Comparison of ENCODE assay signal across 7 cellular contexts in the genomic region with DNA sequence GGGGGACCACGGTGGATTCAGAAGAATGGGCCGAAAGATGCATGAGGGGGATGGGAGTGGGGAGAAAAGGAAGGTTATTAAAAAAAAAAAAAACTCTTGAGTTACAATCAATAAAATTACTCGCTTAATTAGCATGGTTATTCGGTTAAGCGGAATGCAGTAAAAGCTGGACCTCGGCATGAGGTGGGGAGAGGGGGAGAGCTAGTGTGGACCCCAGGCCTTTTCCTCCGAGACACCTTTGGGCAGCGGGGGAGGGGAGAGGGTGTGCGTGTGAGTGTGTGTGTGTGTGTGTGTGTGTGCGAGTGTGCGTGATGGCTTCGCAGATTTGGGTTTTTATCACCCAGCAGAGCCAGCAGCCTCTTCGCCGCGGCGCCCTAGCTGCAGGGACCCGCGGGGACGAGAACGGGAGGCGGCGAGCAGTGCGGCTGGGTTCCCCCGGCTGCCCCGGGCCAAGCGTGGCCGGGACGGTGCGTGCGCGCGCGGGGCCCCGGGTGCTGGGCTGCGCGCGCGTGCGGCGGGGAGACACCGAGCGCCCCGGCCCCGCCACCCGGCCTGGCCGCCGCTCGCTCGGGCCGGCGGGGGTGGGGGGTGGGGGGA. TPM values are rescaled to one million over a fixed set of nuclear protein-coding genes. Genes with fewer than 3 reads are reported as not detected.
A peak's percentile ranks its signal among the peaks of the same experiment; 100 is the strongest.
DNase-seq lines count a peak whose midpoint lies in the region; ATAC-seq and TF ChIP-seq lines count a peak whose summit lies in the region.

No MANE protein-coding gene starts in this region.

- H3K4me3 ChIP-seq in HEK293 (ENCODE audit: low read depth, low read length) (peak overlapping the region; percentile 62), spleen (peak overlapping the region in 7 of 8 donors; percentile 10 to 79 (median 59))

- no peak for DNase-seq in WTC11 (ENCODE audit: low spot score)
- peak; percentile 38 for DNase-seq in hepatic stellate cell (ENCODE audit: low spot score)
- DNase-seq in spleen = no peak
- DNase-seq in NCI-H82 treated with DMSO at 0.1 percent for 48 hours (lab: John Stamatoyannopoulos, UW; ENCODE audit: unreplicated experiment) = no peak
- DNase-seq in NCI-H524 (lab: John Stamatoyannopoulos, UW) = no peak

- TF ChIP-seq CTCF in HEK293 (tag by site-specific recombination; IDR thresholded peaks at IDR 0.05) = no peak
- TF ChIP-seq CTCF in WTC11 (IDR thresholded peaks at IDR 0.05) = no peak
- TF ChIP-seq CTCF in spleen (IDR thresholded peaks at IDR 0.05 in 8 of 11, conservative IDR thresholded peaks at IDR 0.05 in 3 of 11) = no peak

- peaks cover 55% of the 10 kb centered on the region for H3K4me1 Mint-ChIP-seq in WTC11

- peaks cover 76% of the 10 kb centered on the region for H3K27me3 Mint-ChIP-seq in WTC11 (ENCODE audit: low read depth)

- no peaks in the 10 kb centered on the region for H3K9me3 Mint-ChIP-seq in WTC11

- peaks cover 0 to 12% of the 10 kb centered on the region in 2 experiments; a peak in 1 of 3 replicates for H3K36me3 ChIP-seq in HEK293 (ENCODE audit: control insufficient read depth in 2 of 2, insufficient read depth in 1 of 2, low read length in 2 of 2)
- no peaks in the 10 kb centered on the region for H3K36me3 ChIP-seq in spleen

- peak overlapping the region; percentile 88 for H3K27ac Mint-ChIP-seq in WTC11

- H3K36me3 Mint-ChIP-seq in WTC11 = no peaks in the 10 kb centered on the region

- H3K4me1 ChIP-seq in HEK293 (ENCODE audit: control insufficient read depth, insufficient read depth, low read length) = peaks cover 23% of the 10 kb centered on the region
- H3K4me1 ChIP-seq in spleen = peaks cover 49 to 93% (median 83%) of the 10 kb centered on the region in 6 donors

- CTCF ChIA-PET in HEK293 (lab: Yijun Ruan, JAX) = interaction anchor here (0.7 to 0.9 kb wide), 4 partner anchors 38 to 1366 kb away, joined by 3 to 5 read pairs (median 3); no protein-coding TSS in a partner anchor
- CTCF ChIA-PET in WTC11 (lab: Charles Lee) = interaction anchor here (0.8 to 3.5 kb wide), 11 partner anchors 30 to 144 kb away, joined by 3 to 19 read pairs (median 6); no protein-coding TSS in a partner anchor

- POLR2A ChIA-PET in HEK293 (lab: Yijun Ruan, JAX) = interaction anchor here (0.7 to 6.5 kb wide), 6 partner anchors 13 to 903 kb away, joined by 3 to 52 read pairs (median 5); no protein-coding TSS in a partner anchor
- POLR2A ChIA-PET in WTC11 (lab: Charles Lee) = interaction anchor here (0.6 to 1.8 kb wide), 3 partner anchors 58 to 460 kb away, joined by 3 to 6 read pairs (median 4); no protein-coding TSS in a partner anchor

- H3K9me3 ChIP-seq in HEK293 (ENCODE audit: control insufficient read depth, insufficient read depth, low read depth, low read length) = no peaks in the 10 kb centered on the region
- H3K9me3 ChIP-seq in spleen = no peaks in the 10 kb centered on the region

- H3K27me3 ChIP-seq in spleen (replicated peaks in 1 of 7) = peaks cover 4 to 98% (median 69%) of the 10 kb centered on the region in 7 donors

- H3K27ac ChIP-seq in HEK293 (ENCODE audit: extremely low read depth, low read depth, low read length) (peak overlapping the region; percentile 100), spleen (peak overlapping the region; percentile 83 to 95 (median 90))

- no peak for ATAC-seq in WTC11
- no peak for ATAC-seq in GM21825 (IDR thresholded peaks at IDR 0.05; ENCODE audit: unreplicated experiment)

- TF ChIP-seq POLR2A in spleen (IDR thresholded peaks at IDR 0.05) = no peak

- intact Hi-C loops in spleen (cut with DNase I; ENCODE audit: low total_unique reads) = no loop called here

- H3K4me3 Mint-ChIP-seq in WTC11 = peak overlapping the region; percentile 72

- WGBS in spleen, 5 donors = 0 to 5% (median 2%) methylated on average over 12 to 51 of the region's 51 CpGs

TF ChIP-seq in HEK293, 187 proteins besides CTCF, POLR2A, EP300 and RAD21 (continues in another document):
- TF ChIP-seq ZBTB21 (tag by site-specific recombination; IDR thresholded peaks at IDR 0.05) (no peak), ZNF175 (tag by site-specific recombination; IDR thresholded peaks at IDR 0.05) (no peak), GLIS2 (tag by site-specific recombination; IDR thresholded peaks at IDR 0.05) (no peak; the same call in 1 of the 2 replicates)
- TF ChIP-seq, protein P1, sequence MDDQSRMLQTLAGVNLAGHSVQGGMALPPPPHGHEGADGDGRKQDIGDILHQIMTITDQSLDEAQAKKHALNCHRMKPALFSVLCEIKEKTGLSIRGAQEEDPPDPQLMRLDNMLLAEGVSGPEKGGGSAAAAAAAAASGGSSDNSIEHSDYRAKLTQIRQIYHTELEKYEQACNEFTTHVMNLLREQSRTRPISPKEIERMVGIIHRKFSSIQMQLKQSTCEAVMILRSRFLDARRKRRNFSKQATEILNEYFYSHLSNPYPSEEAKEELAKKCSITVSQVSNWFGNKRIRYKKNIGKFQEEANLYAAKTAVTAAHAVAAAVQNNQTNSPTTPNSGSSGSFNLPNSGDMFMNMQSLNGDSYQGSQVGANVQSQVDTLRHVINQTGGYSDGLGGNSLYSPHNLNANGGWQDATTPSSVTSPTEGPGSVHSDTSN (CRISPR knock-in tag; IDR thresholded peaks at IDR 0.05) = no peak
- TF ChIP-seq, protein P2, sequence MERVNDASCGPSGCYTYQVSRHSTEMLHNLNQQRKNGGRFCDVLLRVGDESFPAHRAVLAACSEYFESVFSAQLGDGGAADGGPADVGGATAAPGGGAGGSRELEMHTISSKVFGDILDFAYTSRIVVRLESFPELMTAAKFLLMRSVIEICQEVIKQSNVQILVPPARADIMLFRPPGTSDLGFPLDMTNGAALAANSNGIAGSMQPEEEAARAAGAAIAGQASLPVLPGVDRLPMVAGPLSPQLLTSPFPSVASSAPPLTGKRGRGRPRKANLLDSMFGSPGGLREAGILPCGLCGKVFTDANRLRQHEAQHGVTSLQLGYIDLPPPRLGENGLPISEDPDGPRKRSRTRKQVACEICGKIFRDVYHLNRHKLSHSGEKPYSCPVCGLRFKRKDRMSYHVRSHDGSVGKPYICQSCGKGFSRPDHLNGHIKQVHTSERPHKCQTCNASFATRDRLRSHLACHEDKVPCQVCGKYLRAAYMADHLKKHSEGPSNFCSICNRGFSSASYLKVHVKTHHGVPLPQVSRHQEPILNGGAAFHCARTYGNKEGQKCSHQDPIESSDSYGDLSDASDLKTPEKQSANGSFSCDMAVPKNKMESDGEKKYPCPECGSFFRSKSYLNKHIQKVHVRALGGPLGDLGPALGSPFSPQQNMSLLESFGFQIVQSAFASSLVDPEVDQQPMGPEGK (tag by site-specific recombination; IDR thresholded peaks at IDR 0.05) = peak; percentile 85

TF ChIP-seq in WTC11, 78 proteins besides CTCF, POLR2A, EP300 and RAD21 (continues in another document):
- TF ChIP-seq MXD4 (CRISPR knock-in tag; IDR thresholded peaks at IDR 0.05; ENCODE audit: borderline replicate concordance) = no peak
- TF ChIP-seq, protein P3, sequence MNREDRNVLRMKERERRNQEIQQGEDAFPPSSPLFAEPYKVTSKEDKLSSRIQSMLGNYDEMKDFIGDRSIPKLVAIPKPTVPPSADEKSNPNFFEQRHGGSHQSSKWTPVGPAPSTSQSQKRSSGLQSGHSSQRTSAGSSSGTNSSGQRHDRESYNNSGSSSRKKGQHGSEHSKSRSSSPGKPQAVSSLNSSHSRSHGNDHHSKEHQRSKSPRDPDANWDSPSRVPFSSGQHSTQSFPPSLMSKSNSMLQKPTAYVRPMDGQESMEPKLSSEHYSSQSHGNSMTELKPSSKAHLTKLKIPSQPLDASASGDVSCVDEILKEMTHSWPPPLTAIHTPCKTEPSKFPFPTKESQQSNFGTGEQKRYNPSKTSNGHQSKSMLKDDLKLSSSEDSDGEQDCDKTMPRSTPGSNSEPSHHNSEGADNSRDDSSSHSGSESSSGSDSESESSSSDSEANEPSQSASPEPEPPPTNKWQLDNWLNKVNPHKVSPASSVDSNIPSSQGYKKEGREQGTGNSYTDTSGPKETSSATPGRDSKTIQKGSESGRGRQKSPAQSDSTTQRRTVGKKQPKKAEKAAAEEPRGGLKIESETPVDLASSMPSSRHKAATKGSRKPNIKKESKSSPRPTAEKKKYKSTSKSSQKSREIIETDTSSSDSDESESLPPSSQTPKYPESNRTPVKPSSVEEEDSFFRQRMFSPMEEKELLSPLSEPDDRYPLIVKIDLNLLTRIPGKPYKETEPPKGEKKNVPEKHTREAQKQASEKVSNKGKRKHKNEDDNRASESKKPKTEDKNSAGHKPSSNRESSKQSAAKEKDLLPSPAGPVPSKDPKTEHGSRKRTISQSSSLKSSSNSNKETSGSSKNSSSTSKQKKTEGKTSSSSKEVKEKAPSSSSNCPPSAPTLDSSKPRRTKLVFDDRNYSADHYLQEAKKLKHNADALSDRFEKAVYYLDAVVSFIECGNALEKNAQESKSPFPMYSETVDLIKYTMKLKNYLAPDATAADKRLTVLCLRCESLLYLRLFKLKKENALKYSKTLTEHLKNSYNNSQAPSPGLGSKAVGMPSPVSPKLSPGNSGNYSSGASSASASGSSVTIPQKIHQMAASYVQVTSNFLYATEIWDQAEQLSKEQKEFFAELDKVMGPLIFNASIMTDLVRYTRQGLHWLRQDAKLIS (CRISPR knock-in tag; IDR thresholded peaks at IDR 0.05; ENCODE audit: borderline replicate concordance) = no peak
- TF ChIP-seq, protein P4, sequence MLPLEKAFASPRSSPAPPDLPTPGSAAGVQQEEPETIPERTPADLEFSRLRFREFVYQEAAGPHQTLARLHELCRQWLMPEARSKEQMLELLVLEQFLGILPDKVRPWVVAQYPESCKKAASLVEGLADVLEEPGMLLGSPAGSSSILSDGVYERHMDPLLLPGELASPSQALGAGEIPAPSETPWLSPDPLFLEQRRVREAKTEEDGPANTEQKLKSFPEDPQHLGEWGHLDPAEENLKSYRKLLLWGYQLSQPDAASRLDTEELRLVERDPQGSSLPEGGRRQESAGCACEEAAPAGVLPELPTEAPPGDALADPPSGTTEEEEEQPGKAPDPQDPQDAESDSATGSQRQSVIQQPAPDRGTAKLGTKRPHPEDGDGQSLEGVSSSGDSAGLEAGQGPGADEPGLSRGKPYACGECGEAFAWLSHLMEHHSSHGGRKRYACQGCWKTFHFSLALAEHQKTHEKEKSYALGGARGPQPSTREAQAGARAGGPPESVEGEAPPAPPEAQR (CRISPR knock-in tag; IDR thresholded peaks at IDR 0.05) = no peak

RNA-seq across cellular contexts. Expression of a gene that starts 3.7 kb away (rescaled TPM):
- total RNA-seq in WTC11 (2021) (17.1 to 29.8 TPM (median 21.5 TPM) in 3 replicates), spleen (10 to 100 TPM in 6 of 7 donors, 1 to 10 TPM in 1; 8.7 to 20.3 (median 14.9) TPM)
- polyA plus RNA-seq in spleen = 10 to 100 TPM in 1 of 3 donors, 1 to 10 TPM in 2; 1.7 to 10.2 (median 2.0) TPM
